Comparison of ENCODE assay signal across 21 cellular contexts in genomic region chr1:200444478-200444877, GRCh38.
"Had no signal": no experiment of that assay in that cellular context is flagged by ENCODE, and none has a peak within 500 bp of the region (broad histone marks: within the 10 kb centered on the region; RNA-seq: fewer than 3 reads in every experiment).

No MANE protein-coding gene starts in this region.

- H3K36me3 Mint-ChIP-seq: naive thymus-derived CD8-positive, alpha-beta T cell; stimulated activated naive B cell treated with anti-CD40 and anti-IgM and Interleukin-4, amounts not matched to agents 10 μg/mL and 1 μg/mL and 100 μg/mL, for 72 hours had no signal

- H3K36me3 ChIP-seq: gastrocnemius medialis, lower lobe of right lung, neutrophil, pancreas, right lobe of liver, stomach, thoracic aorta, tibial nerve, upper lobe of left lung had no signal

- H3K27me3 Mint-ChIP-seq: naive thymus-derived CD8-positive, alpha-beta T cell; stimulated activated naive B cell treated with anti-CD40 and anti-IgM and Interleukin-4, amounts not matched to agents 10 μg/mL and 1 μg/mL and 100 μg/mL, for 72 hours had no signal

- H3K27ac ChIP-seq: dorsolateral prefrontal cortex, gastrocnemius medialis, lower lobe of right lung, neutrophil, pancreas, right lobe of liver, stomach, thoracic aorta, tibial nerve, upper lobe of left lung had no signal

- FAIRE-seq: colon, keratinocyte, pancreas, small intestine, urothelium cell line had no signal

- H3K4me1 Mint-ChIP-seq: naive thymus-derived CD8-positive, alpha-beta T cell; neural crest cell had no signal

- H3K27ac Mint-ChIP-seq: naive thymus-derived CD8-positive, alpha-beta T cell; stimulated activated naive B cell treated with anti-CD40 and anti-IgM and Interleukin-4, amounts not matched to agents 10 μg/mL and 1 μg/mL and 100 μg/mL, for 72 hours had no signal

- DNase-seq: dorsolateral prefrontal cortex; effector CD4-positive, alpha-beta T cell; gastrocnemius medialis; head of caudate nucleus; left ventricle myocardium superior; lower lobe of right lung; naive thymus-derived CD8-positive, alpha-beta T cell; pancreas; retina; right lobe of liver; small intestine; stimulated activated naive B cell treated with anti-CD40 and anti-IgM and Interleukin-4, amounts not matched to agents 10 μg/mL and 1 μg/mL and 100 μg/mL, for 72 hours; stomach; upper lobe of left lung had no signal

- ATAC-seq: gastrocnemius medialis; left ventricle myocardium superior; lower lobe of right lung; naive thymus-derived CD8-positive, alpha-beta T cell; pancreas; right lobe of liver; stimulated activated naive B cell treated with anti-CD40 and anti-IgM and Interleukin-4, amounts not matched to agents 10 μg/mL and 1 μg/mL and 100 μg/mL, for 72 hours had no signal

- H3K4me3 ChIP-seq: dorsolateral prefrontal cortex, gastrocnemius medialis, lower lobe of right lung, pancreas, right lobe of liver, stomach, thoracic aorta, tibial nerve, upper lobe of left lung had no signal

- H3K4me3 Mint-ChIP-seq: naive thymus-derived CD8-positive, alpha-beta T cell; neural crest cell; stimulated activated naive B cell treated with anti-CD40 and anti-IgM and Interleukin-4, amounts not matched to agents 10 μg/mL and 1 μg/mL and 100 μg/mL, for 72 hours had no signal

- H3K27me3 ChIP-seq: dorsolateral prefrontal cortex, gastrocnemius medialis, neutrophil, pancreas, right lobe of liver, stomach, tibial nerve, upper lobe of left lung had no signal

- H3K9me3 ChIP-seq: gastrocnemius medialis, lower lobe of right lung, neutrophil, pancreas, right lobe of liver, stomach, thoracic aorta, tibial nerve, upper lobe of left lung had no signal

- H3K9me3 Mint-ChIP-seq: naive thymus-derived CD8-positive, alpha-beta T cell; neural crest cell; stimulated activated naive B cell treated with anti-CD40 and anti-IgM and Interleukin-4, amounts not matched to agents 10 μg/mL and 1 μg/mL and 100 μg/mL, for 72 hours had no signal

- H3K4me1 ChIP-seq: gastrocnemius medialis, lower lobe of right lung, pancreas, right lobe of liver, stomach, tibial nerve, upper lobe of left lung had no signal
